Comparison of ENCODE assay signal across 1 cellular context in the genomic region with DNA sequence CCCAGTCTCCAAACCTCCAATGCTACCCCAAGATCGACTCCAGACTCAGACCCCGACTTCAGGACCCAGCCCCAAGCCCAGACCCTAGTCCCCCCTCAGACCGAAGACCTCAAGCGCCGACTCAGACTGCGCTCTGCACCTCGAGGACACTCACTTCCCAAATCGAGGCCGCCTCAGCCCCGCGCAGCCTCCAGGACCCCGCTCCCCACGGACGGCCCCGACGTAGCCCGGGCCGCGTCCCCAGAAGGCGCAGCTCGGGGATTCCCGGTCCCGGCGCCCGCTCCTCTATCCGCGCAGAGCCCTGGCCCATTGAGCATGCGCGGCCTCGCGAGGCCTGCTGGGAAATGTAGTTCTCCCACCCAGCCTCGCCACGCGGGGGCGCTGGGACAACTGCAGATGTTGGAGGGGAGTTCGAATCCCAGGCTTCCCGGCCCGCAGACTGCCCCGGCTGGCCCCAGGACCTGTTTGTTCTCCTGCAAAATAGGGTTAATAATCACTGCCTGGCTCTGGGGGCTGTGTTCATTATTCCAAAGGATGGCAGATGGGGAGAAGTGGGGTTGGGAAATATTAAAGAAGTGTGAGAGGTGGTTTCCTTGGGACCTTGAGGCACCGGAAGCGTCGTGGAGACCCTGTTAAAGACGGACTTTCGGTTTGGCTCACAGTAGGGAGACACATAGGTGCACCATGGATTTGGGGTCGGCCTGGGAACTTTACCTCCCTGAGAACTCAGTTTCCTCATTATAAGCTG.
A peak's percentile ranks its signal among the peaks of the same experiment; 100 is the strongest.
TF ChIP-seq lines count a peak whose summit lies in the region.

A gene with protein sequence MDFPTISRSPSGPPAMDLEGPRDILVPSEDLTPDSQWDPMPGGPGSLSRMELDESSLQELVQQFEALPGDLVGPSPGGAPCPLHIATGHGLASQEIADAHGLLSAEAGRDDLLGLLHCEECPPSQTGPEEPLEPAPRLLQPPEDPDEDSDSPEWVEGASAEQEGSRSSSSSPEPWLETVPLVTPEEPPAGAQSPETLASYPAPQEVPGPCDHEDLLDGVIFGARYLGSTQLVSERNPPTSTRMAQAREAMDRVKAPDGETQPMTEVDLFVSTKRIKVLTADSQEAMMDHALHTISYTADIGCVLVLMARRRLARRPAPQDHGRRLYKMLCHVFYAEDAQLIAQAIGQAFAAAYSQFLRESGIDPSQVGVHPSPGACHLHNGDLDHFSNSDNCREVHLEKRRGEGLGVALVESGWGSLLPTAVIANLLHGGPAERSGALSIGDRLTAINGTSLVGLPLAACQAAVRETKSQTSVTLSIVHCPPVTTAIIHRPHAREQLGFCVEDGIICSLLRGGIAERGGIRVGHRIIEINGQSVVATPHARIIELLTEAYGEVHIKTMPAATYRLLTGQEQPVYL (minus strand): TSS at position 311 of the 748 bp plus-strand sequence. CDS start 1,428 bp downstream, outside the sequence.

TF ChIP-seq in HepG2, 621 proteins besides CTCF, POLR2A, EP300 and RAD21 (continued from another document and continues in another):
- TF ChIP-seq AFF4 (CRISPR knock-in tag; IDR thresholded peaks at IDR 0.05) (no peak), ZBTB42 (CRISPR knock-in tag; IDR thresholded peaks at IDR 0.05) (peak; percentile 79), TCF7 (IDR thresholded peaks at IDR 0.05; ENCODE audit: low read depth) (no peak), ZNF326 (CRISPR knock-in tag; IDR thresholded peaks at IDR 0.05; ENCODE audit: borderline replicate concordance) (no peak), ZFP41 (CRISPR knock-in tag; IDR thresholded peaks at IDR 0.05; ENCODE audit: borderline replicate concordance) (no peak), PRDM4 (CRISPR knock-in tag; IDR thresholded peaks at IDR 0.05; ENCODE audit: borderline replicate concordance) (no peak; the same call in 1 of the 2 replicates), ATM (IDR thresholded peaks at IDR 0.05; ENCODE audit: borderline replicate concordance) (no peak), ZNF660 (CRISPR knock-in tag; IDR thresholded peaks at IDR 0.05; ENCODE audit: borderline replicate concordance, low read depth) (no peak), ZNF343 (CRISPR knock-in tag; IDR thresholded peaks at IDR 0.05) (no peak), ZNF816 (CRISPR knock-in tag; IDR thresholded peaks at IDR 0.05; ENCODE audit: borderline replicate concordance) (no peak), ZBTB7A (CRISPR knock-in tag; IDR thresholded peaks at IDR 0.05) (no peak), TCF7L2 (IDR thresholded peaks at IDR 0.05; ENCODE audit: low read depth, low read length) (no peak), TP53 (CRISPR knock-in tag; conservative IDR thresholded peaks at IDR 0.05) (no peak; the same call in 1 of the 2 replicates), ZNF337 (CRISPR knock-in tag; IDR thresholded peaks at IDR 0.05; ENCODE audit: borderline replicate concordance, low read depth) (no peak), ZNF564 (CRISPR knock-in tag; IDR thresholded peaks at IDR 0.05) (no peak), DPF2 (CRISPR knock-in tag; IDR thresholded peaks at IDR 0.05; ENCODE audit: borderline replicate concordance, low read depth) (no peak), SYNCRIP (IDR thresholded peaks at IDR 0.05; ENCODE audit: insufficient read depth, low read depth, low read length) (no peak), PPARG (CRISPR knock-in tag; conservative IDR thresholded peaks at IDR 0.05) (no peak), ZBTB46 (CRISPR knock-in tag; IDR thresholded peaks at IDR 0.05; ENCODE audit: borderline replicate concordance) (no peak), MIER2 (CRISPR knock-in tag; IDR thresholded peaks at IDR 0.05) (no peak), ZBTB10 (CRISPR knock-in tag; IDR thresholded peaks at IDR 0.05; ENCODE audit: borderline replicate concordance) (no peak), ZNF530 (CRISPR knock-in tag; IDR thresholded peaks at IDR 0.05; ENCODE audit: low read depth) (no peak), GLI4 (CRISPR knock-in tag; IDR thresholded peaks at IDR 0.05; ENCODE audit: borderline replicate concordance) (peak; percentile 66; the same call in 1 of the 2 replicates)
- TF ChIP-seq, protein P1, sequence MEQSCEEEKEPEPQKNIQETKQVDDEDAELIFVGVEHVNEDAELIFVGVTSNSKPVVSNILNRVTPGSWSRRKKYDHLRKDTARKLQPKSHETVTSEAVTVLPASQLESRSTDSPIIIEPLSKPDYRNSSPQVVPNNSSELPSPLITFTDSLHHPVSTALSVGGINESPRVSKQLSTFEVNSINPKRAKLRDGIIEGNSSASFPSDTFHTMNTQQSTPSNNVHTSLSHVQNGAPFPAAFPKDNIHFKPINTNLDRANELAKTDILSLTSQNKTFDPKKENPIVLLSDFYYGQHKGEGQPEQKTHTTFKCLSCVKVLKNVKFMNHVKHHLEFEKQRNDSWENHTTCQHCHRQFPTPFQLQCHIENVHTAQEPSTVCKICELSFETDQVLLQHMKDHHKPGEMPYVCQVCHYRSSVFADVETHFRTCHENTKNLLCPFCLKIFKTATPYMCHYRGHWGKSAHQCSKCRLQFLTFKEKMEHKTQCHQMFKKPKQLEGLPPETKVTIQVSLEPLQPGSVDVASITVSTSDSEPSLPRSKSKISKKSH (CRISPR knock-in tag; IDR thresholded peaks at IDR 0.05; ENCODE audit: borderline replicate concordance) = peak; percentile 39; the same call in 1 of the 2 replicates
- TF ChIP-seq, protein P2, sequence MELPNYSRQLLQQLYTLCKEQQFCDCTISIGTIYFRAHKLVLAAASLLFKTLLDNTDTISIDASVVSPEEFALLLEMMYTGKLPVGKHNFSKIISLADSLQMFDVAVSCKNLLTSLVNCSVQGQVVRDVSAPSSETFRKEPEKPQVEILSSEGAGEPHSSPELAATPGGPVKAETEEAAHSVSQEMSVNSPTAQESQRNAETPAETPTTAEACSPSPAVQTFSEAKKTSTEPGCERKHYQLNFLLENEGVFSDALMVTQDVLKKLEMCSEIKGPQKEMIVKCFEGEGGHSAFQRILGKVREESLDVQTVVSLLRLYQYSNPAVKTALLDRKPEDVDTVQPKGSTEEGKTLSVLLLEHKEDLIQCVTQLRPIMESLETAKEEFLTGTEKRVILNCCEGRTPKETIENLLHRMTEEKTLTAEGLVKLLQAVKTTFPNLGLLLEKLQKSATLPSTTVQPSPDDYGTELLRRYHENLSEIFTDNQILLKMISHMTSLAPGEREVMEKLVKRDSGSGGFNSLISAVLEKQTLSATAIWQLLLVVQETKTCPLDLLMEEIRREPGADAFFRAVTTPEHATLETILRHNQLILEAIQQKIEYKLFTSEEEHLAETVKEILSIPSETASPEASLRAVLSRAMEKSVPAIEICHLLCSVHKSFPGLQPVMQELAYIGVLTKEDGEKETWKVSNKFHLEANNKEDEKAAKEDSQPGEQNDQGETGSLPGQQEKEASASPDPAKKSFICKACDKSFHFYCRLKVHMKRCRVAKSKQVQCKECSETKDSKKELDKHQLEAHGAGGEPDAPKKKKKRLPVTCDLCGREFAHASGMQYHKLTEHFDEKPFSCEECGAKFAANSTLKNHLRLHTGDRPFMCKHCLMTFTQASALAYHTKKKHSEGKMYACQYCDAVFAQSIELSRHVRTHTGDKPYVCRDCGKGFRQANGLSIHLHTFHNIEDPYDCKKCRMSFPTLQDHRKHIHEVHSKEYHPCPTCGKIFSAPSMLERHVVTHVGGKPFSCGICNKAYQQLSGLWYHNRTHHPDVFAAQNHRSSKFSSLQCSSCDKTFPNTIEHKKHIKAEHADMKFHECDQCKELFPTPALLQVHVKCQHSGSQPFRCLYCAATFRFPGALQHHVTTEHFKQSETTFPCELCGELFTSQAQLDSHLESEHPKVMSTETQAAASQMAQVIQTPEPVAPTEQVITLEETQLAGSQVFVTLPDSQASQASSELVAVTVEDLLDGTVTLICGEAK (IDR thresholded peaks at IDR 0.05) = no peak; the same call in 1 of the 2 replicates
- TF ChIP-seq, protein P2 (CRISPR knock-in tag; IDR thresholded peaks at IDR 0.05) = 0 out of 2 replicates have a peak, but pooled peaks have one; percentile 60
